In the genomic region with DNA sequence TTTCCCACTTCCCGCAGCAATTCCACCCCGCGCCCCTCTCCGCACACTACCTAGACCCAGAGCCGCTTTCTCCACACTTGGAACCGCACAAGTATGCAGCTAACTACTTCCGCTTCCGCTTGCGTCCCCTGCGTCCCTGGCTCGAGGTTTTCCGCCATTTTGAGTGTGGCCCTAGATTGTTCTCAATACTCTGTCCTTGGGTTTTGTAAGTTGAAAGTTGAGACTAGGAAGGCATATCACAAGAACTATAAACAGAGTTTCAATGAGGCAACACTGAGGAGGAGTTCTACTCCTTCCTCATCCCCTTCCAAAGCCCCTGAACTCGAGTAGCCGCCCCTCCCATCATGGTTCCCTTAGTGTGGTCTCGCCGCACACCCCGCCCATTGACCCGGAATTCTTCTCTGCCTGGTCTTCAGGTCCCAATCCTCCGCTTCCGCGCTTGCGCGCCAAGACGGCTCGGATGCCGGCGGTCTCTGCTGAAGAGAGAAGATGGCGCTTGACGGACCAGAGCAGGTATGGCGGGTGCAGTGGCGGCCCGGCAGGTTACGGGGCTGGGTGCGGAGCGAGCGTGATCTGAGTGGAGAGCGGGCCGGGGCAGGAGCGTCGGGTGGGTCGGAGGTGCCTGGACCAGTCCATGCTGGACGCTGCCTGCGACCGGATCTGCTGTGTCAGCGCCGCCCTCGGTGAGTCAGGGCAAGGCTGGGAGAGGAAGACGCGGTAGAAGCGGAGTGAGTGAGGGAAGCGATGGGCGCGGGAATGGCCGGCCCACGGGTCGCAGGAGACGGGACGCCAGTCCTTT, we compare ENCODE assay signal across 1 cellular context.
TF ChIP-seq lines count a peak whose summit lies in the region.

A gene with protein sequence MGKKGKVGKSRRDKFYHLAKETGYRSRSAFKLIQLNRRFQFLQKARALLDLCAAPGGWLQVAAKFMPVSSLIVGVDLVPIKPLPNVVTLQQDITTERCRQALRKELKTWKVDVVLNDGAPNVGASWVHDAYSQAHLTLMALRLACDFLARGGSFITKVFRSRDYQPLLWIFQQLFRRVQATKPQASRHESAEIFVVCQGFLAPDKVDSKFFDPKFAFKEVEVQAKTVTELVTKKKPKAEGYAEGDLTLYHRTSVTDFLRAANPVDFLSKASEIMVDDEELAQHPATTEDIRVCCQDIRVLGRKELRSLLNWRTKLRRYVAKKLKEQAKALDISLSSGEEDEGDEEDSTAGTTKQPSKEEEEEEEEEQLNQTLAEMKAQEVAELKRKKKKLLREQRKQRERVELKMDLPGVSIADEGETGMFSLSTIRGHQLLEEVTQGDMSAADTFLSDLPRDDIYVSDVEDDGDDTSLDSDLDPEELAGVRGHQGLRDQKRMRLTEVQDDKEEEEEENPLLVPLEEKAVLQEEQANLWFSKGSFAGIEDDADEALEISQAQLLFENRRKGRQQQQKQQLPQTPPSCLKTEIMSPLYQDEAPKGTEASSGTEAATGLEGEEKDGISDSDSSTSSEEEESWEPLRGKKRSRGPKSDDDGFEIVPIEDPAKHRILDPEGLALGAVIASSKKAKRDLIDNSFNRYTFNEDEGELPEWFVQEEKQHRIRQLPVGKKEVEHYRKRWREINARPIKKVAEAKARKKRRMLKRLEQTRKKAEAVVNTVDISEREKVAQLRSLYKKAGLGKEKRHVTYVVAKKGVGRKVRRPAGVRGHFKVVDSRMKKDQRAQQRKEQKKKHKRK (minus strand): TSS at position 662 of the 799 bp plus-strand sequence. CDS start 761 bp downstream, outside the sequence.
PSMC5 (plus strand) TSS at position 430 of the 799 bp plus-strand sequence; CDS start at position 490, 60 bp downstream.

TF ChIP-seq in H1, 55 proteins besides CTCF, POLR2A, EP300 and RAD21:
- TF ChIP-seq BRCA1 (IDR thresholded peaks at IDR 0.05; ENCODE audit: low read depth, low read length) (no peak), GTF2F1 (IDR thresholded peaks at IDR 0.05; ENCODE audit: borderline replicate concordance, low read depth, low read length) (peak; percentile 61; the same call in 1 of the 2 replicates), TBP (IDR thresholded peaks at IDR 0.05; ENCODE audit: low read depth, low read length) (peak; percentile 85), BACH1 (IDR thresholded peaks at IDR 0.05; ENCODE audit: low read length) (peak; percentile 80; the same call in 1 of the 2 replicates), CREB1 (IDR thresholded peaks at IDR 0.05) (peak; percentile 67), ASH2L (IDR thresholded peaks at IDR 0.05; ENCODE audit: low read length) (peak; percentile 21), TEAD4 (IDR thresholded peaks at IDR 0.05; ENCODE audit: low read depth, low read length) (peak; percentile 68), CBX8 (IDR thresholded peaks at IDR 0.05; ENCODE audit: borderline replicate concordance, low read depth, low read length) (no peak), CTBP2 (IDR thresholded peaks at IDR 0.05; ENCODE audit: borderline replicate concordance, insufficient read depth, insufficient read length, low read length) (no peak), TAF7 (optimal IDR thresholded peaks at IDR 0.05; ENCODE audit: borderline replicate concordance, low read depth, low read length) (peak; percentile 91), SAP30 (IDR thresholded peaks at IDR 0.05; ENCODE audit: insufficient read depth, insufficient replicate concordance, low read length) (peak; percentile 46), SIX5 (IDR thresholded peaks at IDR 0.05; ENCODE audit: low read depth, low read length) (peak; percentile 62), CEBPB (IDR thresholded peaks at IDR 0.05; ENCODE audit: low read depth, low read length) (no peak), MAX (IDR thresholded peaks at IDR 0.05) (peak; percentile 56), POLR2AphosphoS5 (IDR thresholded peaks at IDR 0.05; ENCODE audit: low read depth, low read length) (peak; percentile 91), HDAC2 (IDR thresholded peaks at IDR 0.05; ENCODE audit: borderline replicate concordance in 1 of 2, low read depth in 2 of 2, low read length in 2 of 2) (0 out of 4 replicates have a peak, but pooled peaks have one; percentile 22 to 37), YY1 (IDR thresholded peaks at IDR 0.05; ENCODE audit: low read depth, low read length) (peak; percentile 98), NRF1 (IDR thresholded peaks at IDR 0.05; ENCODE audit: low read depth, low read length) (peak; percentile 37), RXRA (IDR thresholded peaks at IDR 0.05; ENCODE audit: insufficient read depth, low read depth, low read length) (no peak), TAF1 (IDR thresholded peaks at IDR 0.05; ENCODE audit: low read depth, low read length) (peak; percentile 92), E2F6 (IDR thresholded peaks at IDR 0.05) (no peak), SIN3A (conservative IDR thresholded peaks at IDR 0.05 in 1 of 2, IDR thresholded peaks at IDR 0.05 in 1 of 2; ENCODE audit: low read depth in 1 of 2, low read length in 2 of 2) (peak; percentile 53 to 64; a peak in 3 of 4 replicates), GABPA (IDR thresholded peaks at IDR 0.05; ENCODE audit: borderline replicate concordance, insufficient read depth, low read length) (peak; percentile 91; the same call in 1 of the 2 replicates), MAFK (IDR thresholded peaks at IDR 0.05; ENCODE audit: low read depth, low read length) (peak; percentile 64; the same call in 1 of the 2 replicates), EGR1 (IDR thresholded peaks at IDR 0.05; ENCODE audit: borderline replicate concordance, low read depth, low read length) (peak; percentile 65; the same call in 1 of the 2 replicates), PHF8 (conservative IDR thresholded peaks at IDR 0.05; ENCODE audit: low read depth, low read length) (peak; percentile 94)
- TF ChIP-seq, protein P1, sequence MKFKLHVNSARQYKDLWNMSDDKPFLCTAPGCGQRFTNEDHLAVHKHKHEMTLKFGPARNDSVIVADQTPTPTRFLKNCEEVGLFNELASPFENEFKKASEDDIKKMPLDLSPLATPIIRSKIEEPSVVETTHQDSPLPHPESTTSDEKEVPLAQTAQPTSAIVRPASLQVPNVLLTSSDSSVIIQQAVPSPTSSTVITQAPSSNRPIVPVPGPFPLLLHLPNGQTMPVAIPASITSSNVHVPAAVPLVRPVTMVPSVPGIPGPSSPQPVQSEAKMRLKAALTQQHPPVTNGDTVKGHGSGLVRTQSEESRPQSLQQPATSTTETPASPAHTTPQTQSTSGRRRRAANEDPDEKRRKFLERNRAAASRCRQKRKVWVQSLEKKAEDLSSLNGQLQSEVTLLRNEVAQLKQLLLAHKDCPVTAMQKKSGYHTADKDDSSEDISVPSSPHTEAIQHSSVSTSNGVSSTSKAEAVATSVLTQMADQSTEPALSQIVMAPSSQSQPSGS (IDR thresholded peaks at IDR 0.05; ENCODE audit: low read length): peak; percentile 48; the same call in 1 of the 2 replicates
TF ChIP-seq in H1: peak in this region for 21.
